In the genomic region with DNA sequence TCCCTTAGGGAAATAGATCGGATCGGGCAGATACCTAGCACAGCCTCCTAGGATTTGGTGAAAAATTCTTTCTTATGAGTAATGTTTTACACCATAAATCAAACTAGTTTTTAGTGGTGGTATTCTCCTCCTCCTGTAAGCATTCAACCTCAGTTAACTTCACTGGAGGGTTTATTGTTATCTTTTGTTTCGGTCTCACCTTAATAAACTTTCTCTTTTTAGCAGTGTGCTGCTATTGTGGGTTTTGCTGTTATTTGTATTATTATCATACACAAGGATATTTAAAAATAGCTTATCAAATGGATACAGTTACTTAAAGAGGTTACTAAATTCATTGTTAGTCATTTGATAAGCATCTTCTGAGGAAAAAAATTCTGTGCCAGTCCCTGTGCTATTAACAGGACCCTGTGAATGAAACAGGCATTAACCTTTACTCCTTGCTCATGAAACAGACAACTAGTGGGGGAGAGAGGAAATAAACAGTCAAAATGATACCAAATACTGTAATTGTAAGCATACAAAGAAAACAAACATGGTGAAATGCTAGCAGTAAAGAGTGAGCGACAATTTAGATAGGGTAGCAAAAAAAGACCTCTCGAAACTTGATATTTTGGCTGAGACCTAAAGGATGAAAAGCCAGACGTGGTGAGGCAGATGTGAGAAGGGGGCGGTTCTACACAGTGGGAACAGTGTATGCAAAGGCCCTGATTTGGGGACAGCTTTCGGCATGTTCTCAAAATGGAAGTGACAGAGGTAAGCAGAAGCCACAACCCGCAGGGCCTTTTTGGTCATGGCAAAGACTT, we compare ENCODE assay signal across 8 cellular contexts.
DNase-seq lines count a peak whose midpoint lies in the region; ATAC-seq and TF ChIP-seq lines count a peak whose summit lies in the region.

No MANE protein-coding gene starts in this region.

- H3K4me1 ChIP-seq in ovary (ENCODE audit: insufficient read depth): no peaks in the 10 kb centered on the region
- H3K4me1 ChIP-seq in breast epithelium: no peaks in the 10 kb centered on the region

- H3K4me1 Mint-ChIP-seq in glutamatergic neuron (ENCODE audit: low read depth, unreplicated experiment): peaks cover 4% of the 10 kb centered on the region

- H3K4me3 ChIP-seq in ovary (no peak overlapping the region), breast epithelium (no peak overlapping the region)

- no peaks in the 10 kb centered on the region for H3K36me3 ChIP-seq in ovary
- no peaks in the 10 kb centered on the region for H3K36me3 ChIP-seq in breast epithelium

- H3K27me3 ChIP-seq in ovary (no peaks in the 10 kb centered on the region), breast epithelium (no peaks in the 10 kb centered on the region)

- no peak overlapping the region for H3K4me3 Mint-ChIP-seq in glutamatergic neuron (ENCODE audit: unreplicated experiment)

- intact Hi-C loops in ovary (cut with DNase I) (no loop called here), breast epithelium (cut with DNase I; ENCODE audit: low total_unique reads) (no loop called here)

- WGBS in ovary, 3 donors: 94 to 96% (median 95%) methylated on average over 9 of the region's 9 CpGs

- no peaks in the 10 kb centered on the region for H3K27me3 Mint-ChIP-seq in glutamatergic neuron (ENCODE audit: unreplicated experiment)

- no peaks in the 10 kb centered on the region for H3K9me3 Mint-ChIP-seq in glutamatergic neuron (ENCODE audit: unreplicated experiment)

- no peak for TF ChIP-seq EP300 in ovary (IDR thresholded peaks at IDR 0.05)

- DNase-seq in glutamatergic neuron (no peak), ovary (no peak), breast epithelium (ENCODE audit: low spot score in 2 of 2) (no peak), NCI-H526 treated with DMSO at 0.1 percent for 48 hours (lab: John Stamatoyannopoulos, UW) (no peak)
- no peak for DNase-seq in stimulated activated naive CD4-positive, alpha-beta T cell (lab: John Stamatoyannopoulos, UW)

- TF ChIP-seq POLR2A in ovary (IDR thresholded peaks at IDR 0.05): no peak
- no peak for TF ChIP-seq POLR2A in breast epithelium (IDR thresholded peaks at IDR 0.05)

- H3K27ac ChIP-seq in ovary (no peak overlapping the region), breast epithelium (no peak overlapping the region)

- no peak for TF ChIP-seq CTCF in glutamatergic neuron (IDR thresholded peaks at IDR 0.05; ENCODE audit: partially characterized antibody, unreplicated experiment)
- TF ChIP-seq CTCF in ovary (IDR thresholded peaks at IDR 0.05): no peak
- no peak for TF ChIP-seq CTCF in breast epithelium (IDR thresholded peaks at IDR 0.05)

- H3K36me3 Mint-ChIP-seq in glutamatergic neuron (ENCODE audit: unreplicated experiment): no peaks in the 10 kb centered on the region

- ATAC-seq in GM18907 (IDR thresholded peaks at IDR 0.05; ENCODE audit: unreplicated experiment) (peak; percentile 81), GM21619 (IDR thresholded peaks at IDR 0.05; ENCODE audit: unreplicated experiment) (peak; percentile 92), HG03103 (IDR thresholded peaks at IDR 0.05; ENCODE audit: low read depth, unreplicated experiment) (peak; percentile 91)

- peak overlapping the region; percentile 9 for H3K27ac Mint-ChIP-seq in glutamatergic neuron (ENCODE audit: unreplicated experiment)

- H3K9me3 ChIP-seq in ovary (no peaks in the 10 kb centered on the region), breast epithelium (no peaks in the 10 kb centered on the region)
